In the genomic region with DNA sequence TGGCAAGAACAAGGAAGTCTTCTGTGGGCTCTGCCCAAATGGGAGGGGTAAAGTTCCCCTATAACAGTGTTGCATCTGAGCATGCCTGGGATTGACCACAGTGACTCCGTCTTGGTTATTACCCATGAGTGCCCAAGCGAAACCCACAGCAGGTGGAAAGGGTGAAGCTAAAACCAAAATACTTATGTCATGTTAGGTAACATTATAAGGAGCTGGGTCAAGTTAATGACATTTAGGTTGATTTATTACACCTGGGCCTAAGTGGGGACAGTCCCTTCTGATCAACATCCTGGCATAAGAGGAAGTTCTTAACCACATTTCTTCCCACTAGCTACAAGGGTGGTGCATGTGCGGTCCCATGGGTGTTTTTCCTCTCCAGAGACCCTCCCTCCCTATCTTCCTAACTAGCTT, we compare ENCODE assay signal across 18 cellular contexts. TPM values are rescaled to one million over a fixed set of nuclear protein-coding genes. Genes with fewer than 3 reads are reported as not detected.
DNase-seq lines count a peak whose midpoint lies in the region; ATAC-seq and TF ChIP-seq lines count a peak whose summit lies in the region.
"Had no signal": no experiment of that assay in that cellular context is flagged by ENCODE, and none has a peak within 500 bp of the region (broad histone marks: within the 10 kb centered on the region; RNA-seq: fewer than 3 reads in every experiment).

No MANE protein-coding gene starts in this region.

- POLR2A ChIA-PET in activated CD4-positive, alpha-beta memory T cell treated with anti-CD3 and anti-CD28 coated beads for 36 hours (lab: Charles Lee): no interaction called here

- ATAC-seq in GM21825 (IDR thresholded peaks at IDR 0.05; ENCODE audit: unreplicated experiment) (peak; percentile 77), memory B cell (ENCODE audit: low read depth) (peak; percentile 90)
- ATAC-seq: activated naive CD4-positive, alpha-beta T cell treated with anti-CD3 and anti-CD28 coated beads, Interleukin-2, amount 50 U/mL, for 72 hours; SK-N-SH treated with all-trans-retinoic acid at 6 μM for 48 hours had no signal

- in situ Hi-C loops in GM13977 (cut with MboI; ENCODE audit: low pct_unique_long_range_greater_than_20kb, low sequenced_read_pairs, unreplicated experiment): no loop called here

- intact Hi-C loops in activated CD4-positive, alpha-beta memory T cell treated with anti-CD3 and anti-CD28 coated beads for 36 hours (cut with micrococcal nuclease): no loop called here

- DNase-seq in GM13977 (ENCODE audit: low spot score) (peak; percentile 34), NAMALWA (ENCODE audit: low spot score) (peak; percentile 98), memory B cell (ENCODE audit: low spot score in 2 of 2) (peak; percentile 18 to 41), putamen (ENCODE audit: low spot score) (no peak), HFFc6 (no peak), amniotic stem cell (lab: John Stamatoyannopoulos, UW) (no peak)
- no peak for DNase-seq in activated CD4-positive, alpha-beta memory T cell treated with anti-CD3 and anti-CD28 coated beads for 36 hours
- DNase-seq: colonic mucosa; GM23248; kidney; NCI-H1048; NCI-H69; nephron progenitor cell; stimulated activated CD8-positive, alpha-beta memory T cell treated with anti-CD3 and anti-CD28 coated beads, Interleukin-4, amount 100 ng/mL, for 48 hours had no signal

- H3K27ac Mint-ChIP-seq in memory B cell (peak overlapping the region; percentile 88), HFFc6 (no peak overlapping the region)
- no peak overlapping the region for H3K27ac Mint-ChIP-seq in activated CD4-positive, alpha-beta memory T cell treated with anti-CD3 and anti-CD28 coated beads for 36 hours
- H3K27ac Mint-ChIP-seq: activated naive CD4-positive, alpha-beta T cell treated with anti-CD3 and anti-CD28 coated beads, Interleukin-2, amount 50 U/mL, for 72 hours; CD4-positive, CD25-positive, alpha-beta regulatory T cell; nephron progenitor cell had no signal

- H3K36me3 Mint-ChIP-seq in memory B cell: peaks cover 5% of the 10 kb centered on the region
- peaks cover 18% of the 10 kb centered on the region for H3K36me3 Mint-ChIP-seq in HFFc6 (ENCODE audit: low read depth)
- H3K36me3 Mint-ChIP-seq in activated CD4-positive, alpha-beta memory T cell treated with anti-CD3 and anti-CD28 coated beads for 36 hours: peaks cover 25% of the 10 kb centered on the region

- no peaks in the 10 kb centered on the region for H3K27me3 Mint-ChIP-seq in memory B cell
- no peaks in the 10 kb centered on the region for H3K27me3 Mint-ChIP-seq in HFFc6 (ENCODE audit: insufficient read depth)
- peaks cover 23% of the 10 kb centered on the region for H3K27me3 Mint-ChIP-seq in activated CD4-positive, alpha-beta memory T cell treated with anti-CD3 and anti-CD28 coated beads for 36 hours
- H3K27me3 Mint-ChIP-seq: CD4-positive, CD25-positive, alpha-beta regulatory T cell had no signal

- H3K4me1 Mint-ChIP-seq in memory B cell (peaks cover 12% of the 10 kb centered on the region), HFFc6 (ENCODE audit: low read depth) (no peaks in the 10 kb centered on the region)
- peaks cover 11% of the 10 kb centered on the region for H3K4me1 Mint-ChIP-seq in activated CD4-positive, alpha-beta memory T cell treated with anti-CD3 and anti-CD28 coated beads for 36 hours (ENCODE audit: low read depth)
- H3K4me1 Mint-ChIP-seq: nephron progenitor cell had no signal

- TF ChIP-seq CTCF in GM13977 (IDR thresholded peaks at IDR 0.05; ENCODE audit: extremely low read depth, insufficient read depth, missing control alignments): no peak
- no peak for TF ChIP-seq CTCF in HFFc6 (IDR thresholded peaks at IDR 0.05)

- H3K4me3 Mint-ChIP-seq in memory B cell: no peak overlapping the region
- H3K4me3 Mint-ChIP-seq in HFFc6: no peak overlapping the region
- H3K4me3 Mint-ChIP-seq in activated CD4-positive, alpha-beta memory T cell treated with anti-CD3 and anti-CD28 coated beads for 36 hours: no peak overlapping the region
- H3K4me3 Mint-ChIP-seq: nephron progenitor cell had no signal

- H3K9me3 Mint-ChIP-seq in memory B cell (peaks cover 8% of the 10 kb centered on the region), HFFc6 (peaks cover 70% of the 10 kb centered on the region)
- H3K9me3 Mint-ChIP-seq in activated CD4-positive, alpha-beta memory T cell treated with anti-CD3 and anti-CD28 coated beads for 36 hours: peaks cover 43% of the 10 kb centered on the region

- CTCF ChIA-PET in activated CD4-positive, alpha-beta memory T cell treated with anti-CD3 and anti-CD28 coated beads for 36 hours (lab: Charles Lee): interaction anchor here (0.8 kb wide), 1 partner anchor 24 kb away, joined by 3 read pairs; no protein-coding TSS in a partner anchor

RNA-seq across cellular contexts. Expression of a gene that starts 1.3 kb away (rescaled TPM):
- not detected for total RNA-seq in HFFc6 (2021; fragmentation: NEBNext Ultra II Directional; extraction: Animal tissue kit (Norgen Biotek cat#: 25700))
- not detected for total RNA-seq in activated CD4-positive, alpha-beta memory T cell treated with anti-CD3 and anti-CD28 coated beads for 36 hours
- total RNA-seq: activated naive CD4-positive, alpha-beta T cell treated with anti-CD3 and anti-CD28 coated beads, Interleukin-2, amount 50 U/mL, for 72 hours; CD4-positive, CD25-positive, alpha-beta regulatory T cell; kidney had no signal

RNA-seq across cellular contexts. Expression of a gene that starts 31.1 kb away (rescaled TPM):
- 1 to 10 TPM in 2 of 6 experiments, under 1 TPM in 4; 0.26 to 3.1 (median 0.40) TPM for total RNA-seq in HFFc6 (2021; fragmentation: NEBNext Ultra II Directional; extraction: Animal tissue kit (Norgen Biotek cat#: 25700))
- total RNA-seq in activated CD4-positive, alpha-beta memory T cell treated with anti-CD3 and anti-CD28 coated beads for 36 hours: 10 to 100 TPM; 22.4 to 24.2 TPM

Comparison
In these comparisons a context has a peak if more than half of its experiments do, and no peak if none do; other contexts are left out.
1. DNase-seq: peak in GM13977 (single experiment), NAMALWA (single experiment) and memory B cell (2 of 2); none in putamen (single experiment), HFFc6 (single experiment), amniotic stem cell (single experiment) and activated CD4-positive, alpha-beta memory T cell treated with anti-CD3 and anti-CD28 coated beads for 36 hours (single experiment).
2. RNA of a gene that starts 31.1 kb away (total RNA-seq): 22.4 to 24.2 TPM in activated CD4-positive, alpha-beta memory T cell treated with anti-CD3 and anti-CD28 coated beads for 36 hours; 0.26 to 3.1 TPM in HFFc6; every median in the first group is over 4 times any median in the second.